Comparison of ENCODE assay signal across 1 cellular context in genomic region chr2:62186534-62186933, GRCh38.
TF ChIP-seq lines count a peak whose summit lies in the region.

No MANE protein-coding gene starts in this region.

TF ChIP-seq in HepG2, 621 proteins besides CTCF, POLR2A, EP300 and RAD21 (continued from another document):
- TF ChIP-seq, protein P1, sequence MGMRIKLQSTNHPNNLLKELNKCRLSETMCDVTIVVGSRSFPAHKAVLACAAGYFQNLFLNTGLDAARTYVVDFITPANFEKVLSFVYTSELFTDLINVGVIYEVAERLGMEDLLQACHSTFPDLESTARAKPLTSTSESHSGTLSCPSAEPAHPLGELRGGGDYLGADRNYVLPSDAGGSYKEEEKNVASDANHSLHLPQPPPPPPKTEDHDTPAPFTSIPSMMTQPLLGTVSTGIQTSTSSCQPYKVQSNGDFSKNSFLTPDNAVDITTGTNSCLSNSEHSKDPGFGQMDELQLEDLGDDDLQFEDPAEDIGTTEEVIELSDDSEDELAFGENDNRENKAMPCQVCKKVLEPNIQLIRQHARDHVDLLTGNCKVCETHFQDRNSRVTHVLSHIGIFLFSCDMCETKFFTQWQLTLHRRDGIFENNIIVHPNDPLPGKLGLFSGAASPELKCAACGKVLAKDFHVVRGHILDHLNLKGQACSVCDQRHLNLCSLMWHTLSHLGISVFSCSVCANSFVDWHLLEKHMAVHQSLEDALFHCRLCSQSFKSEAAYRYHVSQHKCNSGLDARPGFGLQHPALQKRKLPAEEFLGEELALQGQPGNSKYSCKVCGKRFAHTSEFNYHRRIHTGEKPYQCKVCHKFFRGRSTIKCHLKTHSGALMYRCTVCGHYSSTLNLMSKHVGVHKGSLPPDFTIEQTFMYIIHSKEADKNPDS (CRISPR knock-in tag; IDR thresholded peaks at IDR 0.05) = no peak
- no peak for TF ChIP-seq FOXK2 (IDR thresholded peaks at IDR 0.05)
- TF ChIP-seq KAT8 (CRISPR knock-in tag; IDR thresholded peaks at IDR 0.05) = no peak
- no peak for TF ChIP-seq NRL (CRISPR knock-in tag; IDR thresholded peaks at IDR 0.05; ENCODE audit: borderline replicate concordance)
